ENCODE assay signal across 15 cellular contexts in the genomic region with DNA sequence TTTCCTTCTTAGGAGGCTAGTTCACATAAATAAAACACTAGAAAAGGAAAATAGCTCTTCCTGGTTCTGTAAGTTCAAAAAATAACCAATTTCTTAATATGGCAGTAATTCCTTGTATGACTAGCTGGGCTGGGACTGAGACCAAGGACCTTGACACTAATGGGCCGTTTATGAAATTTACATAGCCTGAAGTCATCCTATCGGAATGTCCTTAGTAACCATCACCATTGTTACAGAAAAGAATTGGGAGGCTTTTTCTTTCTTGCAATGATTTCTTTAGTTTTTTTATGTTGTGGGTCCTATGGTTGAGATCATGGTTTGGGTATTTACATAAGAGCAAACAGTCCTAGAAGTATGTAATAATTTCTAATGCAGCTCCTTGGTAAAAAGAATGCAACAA.
DNase-seq lines count a peak whose midpoint lies in the region; ATAC-seq and TF ChIP-seq lines count a peak whose summit lies in the region.
"Had no signal": no experiment of that assay in that cellular context is flagged by ENCODE, and none has a peak within 500 bp of the region (broad histone marks: within the 10 kb centered on the region; RNA-seq: fewer than 3 reads in every experiment).

No MANE protein-coding gene starts in this region.

- no peaks in the 10 kb centered on the region for H3K9me3 ChIP-seq in HAP-1
- no peaks in the 10 kb centered on the region for H3K9me3 ChIP-seq in adipocyte (ENCODE audit: control insufficient read depth, low read length)
- no peaks in the 10 kb centered on the region for H3K9me3 ChIP-seq in uterus
- H3K9me3 ChIP-seq: Caco-2, right atrium auricular region, SJCRH30 had no signal

- TF ChIP-seq POLR2A in uterus (IDR thresholded peaks at IDR 0.05), result no peak

- intact Hi-C loops in uterus (cut with DNase I; ENCODE audit: low total_unique reads), result no loop called here
- intact Hi-C loops in left colon (cut with DNase I, micrococcal nuclease), result no loop called here

- H3K36me3 ChIP-seq in HAP-1 (replicated peaks) (no peaks in the 10 kb centered on the region), adipocyte (ENCODE audit: control insufficient read depth, insufficient read depth, low read length, severe bottlenecking) (no peaks in the 10 kb centered on the region), uterus (no peaks in the 10 kb centered on the region)
- H3K36me3 ChIP-seq: right atrium auricular region, SJCRH30 had no signal

- H3K27me3 ChIP-seq in HAP-1 (ENCODE audit: low read depth), result no peaks in the 10 kb centered on the region
- H3K27me3 ChIP-seq in adipocyte (replicated peaks; ENCODE audit: control insufficient read depth, insufficient read depth, low read length), result no peaks in the 10 kb centered on the region
- H3K27me3 ChIP-seq in uterus, result no peaks in the 10 kb centered on the region
- H3K27me3 ChIP-seq: right atrium auricular region, SJCRH30 had no signal

- H3K9ac ChIP-seq in adipocyte (ENCODE audit: low read length), result no peak overlapping the region

- H3K4me1 ChIP-seq in HAP-1 (peaks cover 48% of the 10 kb centered on the region), adipocyte (ENCODE audit: control insufficient read depth, insufficient read depth, low read length) (peaks cover 12% of the 10 kb centered on the region), uterus (no peaks in the 10 kb centered on the region)
- H3K4me1 ChIP-seq: Caco-2, right atrium auricular region, SJCRH30 had no signal

- TF ChIP-seq CTCF in foreskin fibroblast (IDR thresholded peaks at IDR 0.05; ENCODE audit: low read depth, low read length), result no peak
- no peak for TF ChIP-seq CTCF in uterus (IDR thresholded peaks at IDR 0.05)

- H3K4me3 ChIP-seq in HAP-1, result no peak overlapping the region
- peak overlapping the region; percentile 4 for H3K4me3 ChIP-seq in adipocyte (ENCODE audit: low read length)
- H3K4me3 ChIP-seq in foreskin fibroblast (ENCODE audit: low read depth in 1 of 2, low read length in 2 of 2), result no peak overlapping the region
- no peak overlapping the region for H3K4me3 ChIP-seq in uterus
- H3K4me3 ChIP-seq: right atrium auricular region, SJCRH30 had no signal

- peak overlapping the region; percentile 23 to 46 for H3K27ac ChIP-seq in uterus
- H3K27ac ChIP-seq: right atrium auricular region, SJCRH30 had no signal

- DNase-seq in HAP-1 (ENCODE audit: low spot score in 2 of 2), result peak; percentile 55 to 91
- peak; percentile 79 for DNase-seq in adipocyte (ENCODE audit: low read depth)
- DNase-seq in foreskin fibroblast, result peak; percentile 86 to 92
- DNase-seq in uterus, result peak in 1 of 2 donors; percentile 46
- no peak for DNase-seq in NCI-H345 treated with DMSO at 0.1 percent for 48 hours (lab: John Stamatoyannopoulos, UW; ENCODE audit: unreplicated experiment)
- DNase-seq in left colon, result no peak
- DNase-seq: activated T-cell treated with anti-CD3 and anti-CD28 coated beads, Interleukin-2, amount 50 U/mL, for 1 hour; Caco-2; erythroblast; immature natural killer cell; NCI-H1417; NCI-H748 treated with DMSO at 0.1 percent for 48 hours; SJCRH30 had no signal

- ATAC-seq in HG03045 (IDR thresholded peaks at IDR 0.05; ENCODE audit: unreplicated experiment) (no peak), left colon (no peak)

- in situ Hi-C loops in HAP-1 (cut with MboI; ENCODE audit: low sequenced_read_pairs), result no loop called here

Comparison
In these comparisons a context has a peak if more than half of its experiments do, and no peak if none do; other contexts are left out.
1. DNase-seq: peak in HAP-1 (2 of 2), adipocyte (single experiment) and foreskin fibroblast (2 of 2); none in NCI-H345 treated with DMSO at 0.1 percent for 48 hours (single experiment) and left colon (0 of 2).